Comparison of ENCODE assay signal across 1 cellular context in the genomic region with DNA sequence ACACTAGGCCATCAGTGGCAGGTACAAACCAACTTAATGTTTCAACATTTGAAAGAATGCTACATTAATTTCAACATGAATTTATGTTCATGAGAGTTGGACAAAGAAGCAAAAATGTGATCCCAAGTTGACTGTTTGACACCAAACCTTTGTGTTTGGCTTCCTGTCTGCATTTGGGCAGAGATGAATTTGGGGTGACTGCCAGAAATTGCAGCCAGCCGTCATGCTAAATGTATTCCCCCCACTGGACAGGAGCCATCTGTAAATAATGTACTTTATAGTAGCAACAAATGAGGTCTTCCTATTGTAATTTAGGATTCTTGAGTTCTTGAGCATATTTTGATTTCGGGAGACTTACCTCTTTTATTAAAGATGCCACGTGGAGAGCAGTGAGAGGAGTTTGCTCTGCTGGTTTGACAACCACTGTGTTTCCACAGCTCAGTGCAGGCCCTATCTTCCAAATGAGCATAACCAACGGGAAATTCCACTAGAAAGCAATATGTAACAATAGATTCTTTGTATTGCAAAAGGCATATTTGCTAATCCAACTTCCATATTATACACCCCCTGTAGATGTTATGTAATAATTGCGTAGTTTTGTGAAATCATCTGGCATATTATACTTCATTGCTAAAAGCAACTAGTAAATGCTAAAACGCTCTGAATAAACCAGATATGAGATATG.
TF ChIP-seq lines count a peak whose summit lies in the region.

No MANE protein-coding gene starts in this region.

TF ChIP-seq in endothelial cell of umbilical vein, 7 proteins besides CTCF, POLR2A, EP300 and RAD21:
- TF ChIP-seq FOS (IDR thresholded peaks at IDR 0.05; ENCODE audit: borderline replicate concordance, insufficient read depth, low read length) (no peak), MAX (IDR thresholded peaks at IDR 0.05; ENCODE audit: insufficient read depth, insufficient read length) (no peak), EZH2 (IDR thresholded peaks at IDR 0.05; ENCODE audit: borderline replicate concordance, low read depth, low read length, severe bottlenecking) (no peak), JUN (IDR thresholded peaks at IDR 0.05; ENCODE audit: borderline replicate concordance, insufficient read depth, insufficient read length, low read depth) (no peak), MYC (IDR thresholded peaks at IDR 0.05; ENCODE audit: low read depth, low read length) (no peak), GATA2 (IDR thresholded peaks at IDR 0.05; ENCODE audit: insufficient read depth, insufficient read length, low read depth, low read length) (no peak), POLR2AphosphoS5 (IDR thresholded peaks at IDR 0.05; ENCODE audit: insufficient read depth, low read depth, low read length) (no peak)
